In the genomic region with DNA sequence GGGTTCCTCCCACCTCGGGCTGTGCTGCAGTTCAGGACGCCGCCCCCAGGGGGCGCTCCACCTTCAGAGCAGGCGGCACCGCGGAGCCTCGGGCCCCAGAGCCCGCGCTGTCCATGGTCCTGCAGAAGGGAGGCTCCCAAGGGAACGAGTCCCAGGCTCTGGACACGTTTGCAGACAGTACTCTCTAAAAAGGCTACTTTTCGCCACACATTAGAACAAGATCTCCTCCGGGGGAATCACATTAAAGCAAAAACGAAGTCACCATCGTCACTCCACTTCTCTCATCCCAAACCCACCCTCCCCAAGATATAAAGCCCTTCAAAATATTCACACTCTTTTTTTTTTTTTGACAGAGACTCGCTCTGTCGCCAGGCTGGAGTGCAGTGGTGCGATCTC, we compare ENCODE assay signal across 9 cellular contexts. TPM values are rescaled to one million over a fixed set of nuclear protein-coding genes. Genes with fewer than 3 reads are reported as not detected.
DNase-seq lines count a peak whose midpoint lies in the region; ATAC-seq, FAIRE-seq and TF ChIP-seq lines count a peak whose summit lies in the region.
"Had no signal": no experiment of that assay in that cellular context is flagged by ENCODE, and none has a peak within 500 bp of the region (broad histone marks: within the 10 kb centered on the region; RNA-seq: fewer than 3 reads in every experiment).

No MANE protein-coding gene starts in this region.

- H3K4me3 ChIP-seq in K562 = no peak overlapping the region
- H3K4me3 ChIP-seq in iPS-18a (ENCODE audit: low read length) = peak overlapping the region; percentile 37
- peak overlapping the region in 3 of 8 donors; percentile 5 to 45 (median 14) for H3K4me3 ChIP-seq in spleen

- TF ChIP-seq POLR2A in K562 (conservative IDR thresholded peaks at IDR 0.05) = no peak
- TF ChIP-seq POLR2A in spleen (IDR thresholded peaks at IDR 0.05) = no peak

- peak; percentile 98 to 100 for TF ChIP-seq RAD21 in K562 (CRISPR knock-in tag; conservative IDR thresholded peaks at IDR 0.05 in 1 of 2, IDR thresholded peaks at IDR 0.05 in 1 of 2)

- H3K9ac ChIP-seq in K562 (ENCODE audit: insufficient read depth in 1 of 2, low read depth in 2 of 2, low read length in 2 of 2) = peak overlapping the region in 1 of 2 experiments; percentile 47; a peak in 1 of 4 replicates
- no peak overlapping the region for H3K9ac ChIP-seq in iPS-18a (ENCODE audit: low read length)

- no peaks in the 10 kb centered on the region for H3K79me2 ChIP-seq in K562 (ENCODE audit: control insufficient read depth, insufficient read depth, low read length)

- peak; percentile 86 for FAIRE-seq in K562 (lab: Jason Lieb, UNC)

- POLR2A ChIA-PET in K562 (lab: Yijun Ruan, JAX) = interaction anchor here (1.0 to 1.6 kb wide), 2 partner anchors 126 to 388 kb away, joined by 3 to 4 read pairs; no protein-coding TSS in a partner anchor

- H4K20me1 ChIP-seq in K562 (replicated peaks; ENCODE audit: control insufficient read depth, insufficient read depth, low read length) = no peaks in the 10 kb centered on the region

- H3K27me3 ChIP-seq in K562 (ENCODE audit: control insufficient read depth in 2 of 2, insufficient read depth in 2 of 2, low read length in 2 of 2) (no peaks in the 10 kb centered on the region), iPS-18a (ENCODE audit: control insufficient read depth, insufficient read depth, low read length) (peaks cover 9% of the 10 kb centered on the region), spleen (replicated peaks in 1 of 7) (peaks cover 0 to 49% (median 9%) of the 10 kb centered on the region in 7 donors)

- H3K36me3 ChIP-seq in K562 (ENCODE audit: control insufficient read depth, insufficient read depth, low read length) = no peaks in the 10 kb centered on the region
- H3K36me3 ChIP-seq in iPS-18a (ENCODE audit: control insufficient read depth, low read depth, low read length) = no peaks in the 10 kb centered on the region
- no peaks in the 10 kb centered on the region for H3K36me3 ChIP-seq in spleen

- DNase-seq in ELR (ENCODE audit: low read depth) (peak; percentile 83), HuH-7.5 (ENCODE audit: low spot score) (peak; percentile 76), UCSD-AML1 (lab: John Stamatoyannopoulos, UW; ENCODE audit: unreplicated experiment) (peak; percentile 90), K562 (ENCODE audit: extremely low read depth in 1 of 4, low spot score in 3 of 4) (peak; percentile 90 to 95 (median 94)), spleen (peak; percentile 97), NCI-H1105 treated with DMSO at 0.1 percent for 48 hours (lab: John Stamatoyannopoulos, UW) (no peak)

- H3K9me1 ChIP-seq in K562 (ENCODE audit: control insufficient read depth, insufficient read depth, low read length) = no peaks in the 10 kb centered on the region

- H3K9me3 ChIP-seq in K562 (replicated peaks; ENCODE audit: control insufficient read depth, insufficient read depth, low read depth, low read length) (no peaks in the 10 kb centered on the region), iPS-18a (ENCODE audit: control insufficient read depth, low read depth, low read length) (no peaks in the 10 kb centered on the region), spleen (no peaks in the 10 kb centered on the region)

- BruUV-seq in K562 (replicated peaks; lab: Mats Ljungman, UMichigan) = no TSS peak

- WGBS in K562 (ENCODE audit: insufficient coverage, low coverage, missing lambda C conversion rate) = 0% methylated on average over 14 of the region's 19 CpGs
- 6 to 10% (median 8%) methylated on average over 17 to 19 of the region's 19 CpGs for WGBS in spleen, 5 donors

- CTCF ChIA-PET in K562 (lab: Yijun Ruan, JAX; ENCODE audit: low intra/inter-chr PET ratio) = interaction anchor here (0.6 to 2.1 kb wide), 5 partner anchors 186 to 387 kb away, joined by 3 to 30 read pairs (median 3); no protein-coding TSS in a partner anchor

- H3K27ac ChIP-seq in K562 (ENCODE audit: extremely low read depth, low read depth, low read length) (no peak overlapping the region), iPS-18a (ENCODE audit: low read length) (no peak overlapping the region), spleen (no peak overlapping the region)
- H3K27ac ChIP-seq: epithelial cell of prostate had no signal

- TF ChIP-seq EP300 in K562 (IDR thresholded peaks at IDR 0.05; ENCODE audit: low read length) = peak; percentile 18; the same call in 1 of the 2 replicates

- intact Hi-C loops in K562 (cut with micrococcal nuclease) = loop anchor here (1.0 to 10.0 kb wide), 3 partner anchors 51 to 363 kb away; no protein-coding TSS in a partner anchor
- intact Hi-C loops in spleen (cut with DNase I; ENCODE audit: low total_unique reads) = no loop called here

- 0 out of 2 replicates have a peak overlapping the region, but pooled peaks have one; percentile 43 for H3K4me2 ChIP-seq in K562 (ENCODE audit: insufficient read depth, low read length)

- in situ Hi-C loops in K562 (cut with MboI) = loop anchor here (5.0 to 10.0 kb wide), 2 partner anchors 235 to 363 kb away; no protein-coding TSS in a partner anchor

- ATAC-seq in K562 = peak; percentile 95
- no peak for ATAC-seq in HG03095 (IDR thresholded peaks at IDR 0.05; ENCODE audit: unreplicated experiment)

- peaks cover 3 to 23% of the 10 kb centered on the region in 2 experiments for H3K4me1 ChIP-seq in K562 (replicated peaks in 1 of 2; ENCODE audit: control insufficient read depth in 2 of 2, insufficient read depth in 2 of 2, low read length in 2 of 2)
- H3K4me1 ChIP-seq in iPS-18a (ENCODE audit: control insufficient read depth, low read depth, low read length) = no peaks in the 10 kb centered on the region
- peaks cover 3 to 48% (median 24%) of the 10 kb centered on the region in 6 donors for H3K4me1 ChIP-seq in spleen

- TF ChIP-seq CTCF in K562 (IDR thresholded peaks at IDR 0.05 in 2 of 3, conservative IDR thresholded peaks at IDR 0.05 in 1 of 3; ENCODE audit: insufficient read depth in 2 of 3, low read depth in 1 of 3, low read length in 3 of 3) = peak; percentile 96
- peak; percentile 89 to 99 (median 98) for TF ChIP-seq CTCF in spleen (IDR thresholded peaks at IDR 0.05 in 8 of 11, conservative IDR thresholded peaks at IDR 0.05 in 3 of 11)

- no peak overlapping the region; the same call in 1 of the 2 replicates for H2AFZ ChIP-seq in K562 (ENCODE audit: low read depth, low read length)

RNA-seq across cellular contexts. Expression of a gene that starts 4.6 kb away (rescaled TPM):
- total RNA-seq in K562 (2011; cell fraction: chromatin; rRNA removed; ENCODE audit: low replicate concordance) = 0.35 TPM in 1 of 2 replicates, not detected in the other
- 0.17 TPM in 1 of 2 replicates, not detected in the other for total RNA-seq in K562 (2011; cell fraction: nucleolus; rRNA removed)
- total RNA-seq in K562 (2011; cell fraction: nucleoplasm; rRNA removed) = not detected in 2 replicates
- total RNA-seq in K562 (2014; rRNA removed) (0.57 and 1.1 TPM in 2 replicates), K562 (2014; rRNA removed; fragmentation: Illumina TruSeq; extraction: Trizol) (0.26 and 0.33 TPM in 2 replicates), K562 (2015; rRNA removed; fragmentation: Illumina TruSeq; extraction: Trizol) (1.8 and 2.2 TPM in 2 replicates), K562 (2021) (0.58 and 0.95 TPM in 2 replicates), spleen (100 to 1,000 TPM in 4 of 7 donors, 10 to 100 TPM in 3; 68.9 to 155 (median 102) TPM)
- polyA plus RNA-seq in K562 (2011; rRNA removed) (0.39 and 1.2 TPM in 2 replicates), K562 (2014; fragmentation: Illumina TruSeq; extraction: Trizol) (0.78 and 0.82 TPM in 2 replicates), K562 (2014; fragmentation: Nextera tagmentation; extraction: Ambion mirVana) (under 1 TPM; 0.10 TPM), K562 (2014; rRNA removed) (0.97 and 1.3 TPM in 2 replicates), spleen (10 to 100 TPM; 38.0 to 47.3 (median 41.2) TPM)
- polyA plus RNA-seq in K562 (2011; cell fraction: cytosol; rRNA removed) = 0.66 and 1.7 TPM in 2 replicates
- polyA plus RNA-seq in K562 (2011; cell fraction: nucleus; rRNA removed) = 0.97 and 2.9 TPM in 2 replicates
- 1.9 and 2.9 TPM in 2 replicates for polyA plus RNA-seq in K562 (2012)
- polyA minus RNA-seq in K562 (2011; rRNA and poly(A)+ RNA removed) = 0.46 and 0.54 TPM in 2 replicates
- polyA minus RNA-seq in K562 (2011; cell fraction: cytosol; rRNA and poly(A)+ RNA removed) = 0.48 and 0.73 TPM in 2 replicates
- 1.9 TPM in 1 of 2 replicates, not detected in the other for polyA minus RNA-seq in K562 (2011; cell fraction: nucleus; rRNA and poly(A)+ RNA removed)

RNA-seq across cellular contexts. Expression of a gene that starts 31.7 kb away (rescaled TPM):
- 0.53 TPM in 1 of 2 replicates, not detected in the other for total RNA-seq in K562 (2011; cell fraction: chromatin; rRNA removed; ENCODE audit: low replicate concordance)
- total RNA-seq in K562 (2011; cell fraction: nucleolus; rRNA removed) = 0.26 and 0.67 TPM in 2 replicates
- total RNA-seq in K562 (2011; cell fraction: nucleoplasm; rRNA removed) = 0.29 and 1.4 TPM in 2 replicates
- 1.7 and 2.0 TPM in 2 replicates for total RNA-seq in K562 (2014; rRNA removed)
- total RNA-seq in K562 (2014; rRNA removed; fragmentation: Illumina TruSeq; extraction: Trizol) = 0.48 and 0.69 TPM in 2 replicates
- total RNA-seq in K562 (2015; rRNA removed; fragmentation: Illumina TruSeq; extraction: Trizol) = 0.57 and 0.98 TPM in 2 replicates
- total RNA-seq in K562 (2021) = 2.9 and 3.1 TPM in 2 replicates
- 0.35 and 0.38 TPM in 2 replicates for polyA plus RNA-seq in K562 (2011; rRNA removed)
- polyA plus RNA-seq in K562 (2011; cell fraction: cytosol; rRNA removed) = 0.49 and 0.62 TPM in 2 replicates
- polyA plus RNA-seq in K562 (2011; cell fraction: nucleus; rRNA removed) = 0.41 and 0.44 TPM in 2 replicates
- polyA plus RNA-seq in K562 (2012) = 3.1 and 3.6 TPM in 2 replicates
- polyA plus RNA-seq in K562 (2014; fragmentation: Illumina TruSeq; extraction: Trizol) = 3.8 and 5.0 TPM in 2 replicates
- under 1 TPM; 0.63 to 0.66 TPM for polyA plus RNA-seq in K562 (2014; fragmentation: Nextera tagmentation; extraction: Ambion mirVana)
- polyA plus RNA-seq in K562 (2014; rRNA removed) = 0.20 and 0.91 TPM in 2 replicates
- polyA minus RNA-seq in K562 (2011; rRNA and poly(A)+ RNA removed) = 0.81 and 1.4 TPM in 2 replicates
- polyA minus RNA-seq in K562 (2011; cell fraction: cytosol; rRNA and poly(A)+ RNA removed) = 2.7 and 2.8 TPM in 2 replicates
- 0.13 and 0.33 TPM in 2 replicates for polyA minus RNA-seq in K562 (2011; cell fraction: nucleus; rRNA and poly(A)+ RNA removed)
- total RNA-seq in spleen = 1 to 10 TPM in 1 of 7 donors, under 1 TPM in 2, not detected in 4; 0.20 to 2.4 (median 0.28) TPM
- polyA plus RNA-seq in spleen = under 1 TPM; 0.13 to 0.23 (median 0.19) TPM

RNA-seq across cellular contexts. Expression of a gene that starts 34.3 kb away (rescaled TPM):
- total RNA-seq in K562 (2011; cell fraction: chromatin; rRNA removed; ENCODE audit: low replicate concordance) = not detected in 2 replicates
- total RNA-seq in K562 (2011; cell fraction: nucleolus; rRNA removed) = not detected in 2 replicates
- not detected in 2 replicates for total RNA-seq in K562 (2011; cell fraction: nucleoplasm; rRNA removed)
- total RNA-seq in K562 (2014; rRNA removed) (0.29 and 0.45 TPM in 2 replicates), K562 (2014; rRNA removed; fragmentation: Illumina TruSeq; extraction: Trizol) (0.18 TPM in 1 of 2 replicates, not detected in the other), K562 (2015; rRNA removed; fragmentation: Illumina TruSeq; extraction: Trizol) (not detected in 2 replicates), K562 (2021) (not detected in 2 replicates), spleen (not detected)
- polyA plus RNA-seq in K562 (2011; rRNA removed) (not detected in 2 replicates), K562 (2014; fragmentation: Illumina TruSeq; extraction: Trizol) (not detected in 2 replicates), K562 (2014; fragmentation: Nextera tagmentation; extraction: Ambion mirVana) (under 1 TPM; 0.07 to 0.18 TPM), K562 (2014; rRNA removed) (0.27 and 0.28 TPM in 2 replicates), spleen (not detected)
- polyA plus RNA-seq in K562 (2011; cell fraction: cytosol; rRNA removed) = 0.09 TPM in 1 of 2 replicates, not detected in the other
- 0.18 TPM in 1 of 2 replicates, not detected in the other for polyA plus RNA-seq in K562 (2011; cell fraction: nucleus; rRNA removed)
- polyA plus RNA-seq in K562 (2012) = not detected in 2 replicates
- not detected in 2 replicates for polyA minus RNA-seq in K562 (2011; rRNA and poly(A)+ RNA removed)
- not detected in 2 replicates for polyA minus RNA-seq in K562 (2011; cell fraction: cytosol; rRNA and poly(A)+ RNA removed)
- polyA minus RNA-seq in K562 (2011; cell fraction: nucleus; rRNA and poly(A)+ RNA removed) = not detected in 2 replicates

RNA-seq across cellular contexts. Expression of a gene that starts 36.2 kb away (rescaled TPM):
- 0.65 and 2.4 TPM in 2 replicates for total RNA-seq in K562 (2011; cell fraction: chromatin; rRNA removed; ENCODE audit: low replicate concordance)
- 0.50 and 0.79 TPM in 2 replicates for total RNA-seq in K562 (2011; cell fraction: nucleolus; rRNA removed)
- 0.53 and 0.95 TPM in 2 replicates for total RNA-seq in K562 (2011; cell fraction: nucleoplasm; rRNA removed)
- total RNA-seq in K562 (2014; rRNA removed) = 0.45 and 0.59 TPM in 2 replicates
- 0.22 and 0.29 TPM in 2 replicates for total RNA-seq in K562 (2014; rRNA removed; fragmentation: Illumina TruSeq; extraction: Trizol)
- total RNA-seq in K562 (2015; rRNA removed; fragmentation: Illumina TruSeq; extraction: Trizol) = 0.45 and 0.65 TPM in 2 replicates
- 0.44 and 0.49 TPM in 2 replicates for total RNA-seq in K562 (2021)
- 0.61 and 0.76 TPM in 2 replicates for polyA plus RNA-seq in K562 (2011; rRNA removed)
- 0.74 and 1.2 TPM in 2 replicates for polyA plus RNA-seq in K562 (2011; cell fraction: cytosol; rRNA removed)
- polyA plus RNA-seq in K562 (2011; cell fraction: nucleus; rRNA removed) = 1.3 and 1.8 TPM in 2 replicates
- polyA plus RNA-seq in K562 (2012) = 0.91 and 2.7 TPM in 2 replicates
- 0.39 and 0.44 TPM in 2 replicates for polyA plus RNA-seq in K562 (2014; fragmentation: Illumina TruSeq; extraction: Trizol)
- polyA plus RNA-seq in K562 (2014; fragmentation: Nextera tagmentation; extraction: Ambion mirVana) = under 1 TPM; 0.04 to 0.07 TPM
- 0.19 and 0.25 TPM in 2 replicates for polyA plus RNA-seq in K562 (2014; rRNA removed)
- polyA minus RNA-seq in K562 (2011; rRNA and poly(A)+ RNA removed) = 0.25 and 0.48 TPM in 2 replicates
- 1.5 TPM in 1 of 2 replicates, not detected in the other for polyA minus RNA-seq in K562 (2011; cell fraction: cytosol; rRNA and poly(A)+ RNA removed)
- 0.54 TPM in 1 of 2 replicates, not detected in the other for polyA minus RNA-seq in K562 (2011; cell fraction: nucleus; rRNA and poly(A)+ RNA removed)
- total RNA-seq in spleen = 10 to 100 TPM in 4 of 7 donors, 1 to 10 TPM in 3; 2.2 to 39.3 (median 10.1) TPM
- polyA plus RNA-seq in spleen = 1 to 10 TPM; 1.1 to 5.1 (median 3.5) TPM

RNA-seq across cellular contexts. Expression of a gene that starts 49.6 kb away (rescaled TPM):
- not detected in 2 replicates for total RNA-seq in K562 (2011; cell fraction: chromatin; rRNA removed; ENCODE audit: low replicate concordance)
- total RNA-seq in K562 (2011; cell fraction: nucleolus; rRNA removed) = 1.5 TPM in 1 of 2 replicates, not detected in the other
- 0.81 TPM in 1 of 2 replicates, not detected in the other for total RNA-seq in K562 (2011; cell fraction: nucleoplasm; rRNA removed)
- total RNA-seq in K562 (2014; rRNA removed) = not detected in 2 replicates
- total RNA-seq in K562 (2014; rRNA removed; fragmentation: Illumina TruSeq; extraction: Trizol) = not detected in 2 replicates
- total RNA-seq in K562 (2015; rRNA removed; fragmentation: Illumina TruSeq; extraction: Trizol) = 0.34 and 0.62 TPM in 2 replicates
- total RNA-seq in K562 (2021) = 0.47 and 0.51 TPM in 2 replicates
- 0.33 and 0.46 TPM in 2 replicates for polyA plus RNA-seq in K562 (2011; rRNA removed)
- 0.59 and 1.3 TPM in 2 replicates for polyA plus RNA-seq in K562 (2011; cell fraction: cytosol; rRNA removed)
- 0.39 and 0.64 TPM in 2 replicates for polyA plus RNA-seq in K562 (2011; cell fraction: nucleus; rRNA removed)
- polyA plus RNA-seq in K562 (2012) = 1.7 and 1.8 TPM in 2 replicates
- 0.30 and 0.57 TPM in 2 replicates for polyA plus RNA-seq in K562 (2014; fragmentation: Illumina TruSeq; extraction: Trizol)
- polyA plus RNA-seq in K562 (2014; fragmentation: Nextera tagmentation; extraction: Ambion mirVana) = under 1 TPM; 0.67 to 0.70 TPM
- polyA plus RNA-seq in K562 (2014; rRNA removed) = 0.44 and 1.5 TPM in 2 replicates
- polyA minus RNA-seq in K562 (2011; rRNA and poly(A)+ RNA removed) = 0.25 TPM in 1 of 2 replicates, not detected in the other
- polyA minus RNA-seq in K562 (2011; cell fraction: cytosol; rRNA and poly(A)+ RNA removed) = not detected in 2 replicates
- not detected in 2 replicates for polyA minus RNA-seq in K562 (2011; cell fraction: nucleus; rRNA and poly(A)+ RNA removed)
- total RNA-seq in spleen = 100 to 1,000 TPM in 3 of 7 donors, 10 to 100 TPM in 4; 54.5 to 144 (median 94.1) TPM
- polyA plus RNA-seq in spleen = 10 to 100 TPM; 30.8 to 43.7 (median 37.8) TPM

Comparison
In these comparisons a context has a peak if more than half of its experiments do, and no peak if none do; other contexts are left out.
1. RNA of a gene that starts 4.6 kb away (total RNA-seq): 68.9 to 155 TPM in spleen; 0.17 to 2.2 TPM in K562; every median in the first group is over 10 times any median in the second.